ENCODE assay signal across 8 cellular contexts in genomic region chr17:27456681-27457404, GRCh38. TPM values are rescaled to one million over a fixed set of nuclear protein-coding genes. Genes with fewer than 3 reads are reported as not detected.
A peak's percentile ranks its signal among the peaks of the same experiment; 100 is the strongest.
DNase-seq lines count a peak whose midpoint lies in the region; ATAC-seq, FAIRE-seq and TF ChIP-seq lines count a peak whose summit lies in the region.

No MANE protein-coding gene starts in this region.

- POLR2A ChIA-PET in CD8-positive, alpha-beta T cell (lab: Charles Lee): interaction anchor here (1.3 to 3.4 kb wide), 3 partner anchors 10 to 163 kb away, joined by 8 to 13 read pairs (median 10); partner anchors contain the start of gene WSB1
- POLR2A ChIA-PET in GM12878 (lab: Charles Lee) (interaction anchor here (1.0 to 13.1 kb wide), 6 partner anchors 14 to 351 kb away, joined by 3 to 143 read pairs (median 4); no protein-coding TSS in a partner anchor), HepG2 (lab: Yijun Ruan, JAX) (interaction anchor here (0.7 to 1.7 kb wide), 7 partner anchors 10 to 162 kb away, joined by 3 to 11 read pairs (median 3); no protein-coding TSS in a partner anchor)

- peak overlapping the region; percentile 89 for H3K4me3 ChIP-seq in CD8-positive, alpha-beta T cell (ENCODE audit: low read depth, low read length)
- H3K4me3 ChIP-seq in HUES6 (ENCODE audit: low read depth, low read length): peak overlapping the region; percentile 86
- H3K4me3 ChIP-seq in GM12878: peak overlapping the region; percentile 89
- H3K4me3 ChIP-seq in HepG2 (replicated peaks in 1 of 3; ENCODE audit: insufficient read depth in 1 of 3, low read depth in 2 of 3, low read length in 3 of 3): peak overlapping the region; percentile 83 to 87 (median 84)
- peak overlapping the region; percentile 94 for H3K4me3 ChIP-seq in thoracic aorta

- peak overlapping the region; percentile 90 for H3K4me3 Mint-ChIP-seq in CD8-positive, alpha-beta T cell

- RAD21 ChIA-PET in GM12878 (lab: Charles Lee; ENCODE audit: unreplicated experiment): interaction anchor here (0.6 to 9.7 kb wide), 22 partner anchors 8 to 220 kb away, joined by 3 to 229 read pairs (median 4); no protein-coding TSS in a partner anchor

- H3K4me2 ChIP-seq in GM12878 (ENCODE audit: control insufficient read depth, insufficient read depth): peak overlapping the region; percentile 60
- peak overlapping the region; percentile 77 for H3K4me2 ChIP-seq in HepG2 (ENCODE audit: low read depth, low read length)

- SMC1A ChIA-PET in GM12878 (lab: Charles Lee; ENCODE audit: uncharacterized antibody, unreplicated experiment): interaction anchor here (0.9 to 11.6 kb wide), 15 partner anchors 16 to 219 kb away, joined by 3 to 228 read pairs (median 7); no protein-coding TSS in a partner anchor

- intact Hi-C loops in CD8-positive, alpha-beta T cell (cut with DNase I, micrococcal nuclease): loop anchor here (1.0 to 10.0 kb wide), 12 partner anchors 14 to 585 kb away; partner anchors contain the start of genes LYRM9 (in 1 of the 2), NLK (in 1 of the 2) and WSB1 (in 1 of the 2)
- intact Hi-C loops in GM12878 (cut with micrococcal nuclease; ENCODE audit: unreplicated experiment) (loop anchor here (2.0 to 5.0 kb wide), 5 partner anchors 50 to 220 kb away; no protein-coding TSS in a partner anchor), HepG2 (cut with micrococcal nuclease; ENCODE audit: unreplicated experiment) (loop anchor here (1.0 to 5.0 kb wide), 4 partner anchors 102 to 220 kb away; no protein-coding TSS in a partner anchor)

- TF ChIP-seq CTCF in CD8-positive, alpha-beta T cell (IDR thresholded peaks at IDR 0.05): no peak
- TF ChIP-seq CTCF in GM12878 (IDR thresholded peaks at IDR 0.05 in 2 of 3, conservative IDR thresholded peaks at IDR 0.05 in 1 of 3; ENCODE audit: control insufficient read depth in 2 of 3, extremely low read depth in 1 of 3, insufficient read depth in 1 of 3, low read depth in 3 of 3, low read length in 3 of 3) (no peak), HepG2 (CRISPR knock-in tag; IDR thresholded peaks at IDR 0.05) (no peak), thoracic aorta (IDR thresholded peaks at IDR 0.05) (no peak)

- H3K4me1 ChIP-seq in CD8-positive, alpha-beta T cell (ENCODE audit: insufficient read depth, low read length): peaks cover 19% of the 10 kb centered on the region
- peaks cover 45% of the 10 kb centered on the region for H3K4me1 ChIP-seq in HUES6 (ENCODE audit: control insufficient read depth, insufficient read depth, low read length)
- H3K4me1 ChIP-seq in GM12878 (ENCODE audit: control insufficient read depth, insufficient read depth, low read length): peaks cover 23% of the 10 kb centered on the region
- H3K4me1 ChIP-seq in HepG2 (ENCODE audit: insufficient read depth, low read length): peaks cover 47% of the 10 kb centered on the region
- H3K4me1 ChIP-seq in thoracic aorta (ENCODE audit: control insufficient read depth in 1 of 2, low read depth in 2 of 2): peaks cover 6 to 19% of the 10 kb centered on the region in 2 donors

- TF ChIP-seq RAD21 in GM12878 (IDR thresholded peaks at IDR 0.05; ENCODE audit: insufficient read depth, low read depth, low read length) (no peak), HepG2 (CRISPR knock-in tag; IDR thresholded peaks at IDR 0.05) (no peak)

- no peaks in the 10 kb centered on the region for H3K9me3 Mint-ChIP-seq in CD8-positive, alpha-beta T cell

- peaks cover 55% of the 10 kb centered on the region for H3K79me2 ChIP-seq in GM12878 (ENCODE audit: control insufficient read depth, insufficient read depth, low read length)
- H3K79me2 ChIP-seq in HepG2 (ENCODE audit: insufficient read depth, low read length): peaks cover 44% of the 10 kb centered on the region

- H3K9ac ChIP-seq in HUES6 (ENCODE audit: low read length) (peak overlapping the region; percentile 59), GM12878 (ENCODE audit: control insufficient read depth, insufficient read depth, low read length) (peak overlapping the region; percentile 60), HepG2 (ENCODE audit: insufficient read depth, low read depth, low read length) (peak overlapping the region; percentile 66)

- no peaks in the 10 kb centered on the region for H3K36me3 ChIP-seq in CD8-positive, alpha-beta T cell (ENCODE audit: insufficient read depth, low read length)
- H3K36me3 ChIP-seq in HUES6 (ENCODE audit: control insufficient read depth, insufficient read depth, low read length): no peaks in the 10 kb centered on the region; the same call in 1 of the 2 replicates
- peaks cover 0 to 1% of the 10 kb centered on the region in 2 experiments; a peak in 2 of 4 replicates for H3K36me3 ChIP-seq in GM12878 (ENCODE audit: control insufficient read depth in 2 of 2, insufficient read depth in 2 of 2, low read length in 1 of 2)
- H3K36me3 ChIP-seq in HepG2 (replicated peaks in 1 of 2; ENCODE audit: control insufficient read depth in 1 of 2, insufficient read depth in 2 of 2, low read length in 2 of 2): no peaks in the 10 kb centered on the region
- H3K36me3 ChIP-seq in thoracic aorta: no peaks in the 10 kb centered on the region

- H2AFZ ChIP-seq in GM12878 (ENCODE audit: control insufficient read depth, low read depth, low read length): peak overlapping the region; percentile 64; the same call in 1 of the 2 replicates
- no peak overlapping the region for H2AFZ ChIP-seq in HepG2 (ENCODE audit: low read length)

- H4K20me1 ChIP-seq in GM12878 (ENCODE audit: control insufficient read depth, insufficient read depth) (no peaks in the 10 kb centered on the region), HepG2 (ENCODE audit: insufficient read depth, low read length) (no peaks in the 10 kb centered on the region)

- CTCF ChIA-PET in CD8-positive, alpha-beta T cell (lab: Charles Lee): interaction anchor here (0.9 to 2.1 kb wide), 6 partner anchors 24 to 219 kb away, joined by 3 to 9 read pairs (median 4); no protein-coding TSS in a partner anchor
- CTCF ChIA-PET in GM12878 (lab: Yijun Ruan, JAX) (interaction anchor here (0.6 to 6.6 kb wide), 28 partner anchors 8 to 194 kb away, joined by 3 to 56 read pairs (median 6); no protein-coding TSS in a partner anchor), HepG2 (lab: Yijun Ruan, JAX; ENCODE audit: low intra/inter-chr PET ratio, low total read pairs) (interaction anchor here (1.0 to 2.9 kb wide), 3 partner anchors 113 to 220 kb away, joined by 3 to 15 read pairs (median 3); no protein-coding TSS in a partner anchor)

- ATAC-seq in CD8-positive, alpha-beta T cell: no peak
- ATAC-seq in GM12878 (no peak), HepG2 (no peak), thoracic aorta (ENCODE audit: insufficient number of reproducible peaks, low FRiP score, low read depth) (no peak), GM19463 (IDR thresholded peaks at IDR 0.05; ENCODE audit: unreplicated experiment) (no peak)

- TF ChIP-seq POLR2A in GM12878 (IDR thresholded peaks at IDR 0.05; ENCODE audit: low read depth, low read length): no peak
- TF ChIP-seq POLR2A in HepG2 (IDR thresholded peaks at IDR 0.05; ENCODE audit: insufficient read depth in 1 of 2, low read depth in 2 of 2, low read length in 2 of 2): no peak

- 3% methylated on average over 43 of the region's 58 CpGs for WGBS in GM12878 (ENCODE audit: insufficient coverage, insufficient replicate concordance, low lambda C conversion rate, missing lambda C conversion rate)
- 0% methylated on average over 21 of the region's 58 CpGs for WGBS in HepG2 (ENCODE audit: low lambda C conversion rate)

- no peaks in the 10 kb centered on the region for H3K27me3 Mint-ChIP-seq in CD8-positive, alpha-beta T cell (ENCODE audit: low read depth)

- H3K27ac Mint-ChIP-seq in CD8-positive, alpha-beta T cell: peak overlapping the region; percentile 38

- H3K27ac ChIP-seq in CD8-positive, alpha-beta T cell (ENCODE audit: low read depth, low read length): peak overlapping the region; percentile 56
- H3K27ac ChIP-seq in HUES6 (ENCODE audit: low read depth, low read length) (no peak overlapping the region; the same call in 1 of the 2 replicates), GM12878 (ENCODE audit: control insufficient read depth, insufficient read depth) (peak overlapping the region; percentile 38), HepG2 (ENCODE audit: extremely low read length, insufficient read depth, low read length) (peak overlapping the region; percentile 82), thoracic aorta (peak overlapping the region; percentile 68 to 83)

- DNase-seq in CD8-positive, alpha-beta T cell: peak in 3 of 7 experiments; percentile 16 to 25 (median 21)
- DNase-seq in GM12878 (ENCODE audit: low read depth, low spot score) (no peak), HepG2 (ENCODE audit: low spot score) (no peak), thoracic aorta (ENCODE audit: low spot score) (no peak), EL (no peak), NCI-H2171 (lab: John Stamatoyannopoulos, UW) (no peak)

- no TSS peak for BruUV-seq in GM12878 (replicated peaks; lab: Mats Ljungman, UMichigan)
- no TSS peak for BruUV-seq in HepG2 (replicated peaks; lab: Mats Ljungman, UMichigan)

- no peaks in the 10 kb centered on the region for H3K9me3 ChIP-seq in CD8-positive, alpha-beta T cell (ENCODE audit: low read length)
- no peaks in the 10 kb centered on the region for H3K9me3 ChIP-seq in HUES6 (ENCODE audit: control insufficient read depth, insufficient read depth, low read depth, low read length)
- no peaks in the 10 kb centered on the region for H3K9me3 ChIP-seq in GM12878 (replicated peaks; ENCODE audit: control insufficient read depth, insufficient read depth, low read length)
- H3K9me3 ChIP-seq in HepG2 (ENCODE audit: low read length): no peaks in the 10 kb centered on the region
- H3K9me3 ChIP-seq in thoracic aorta: no peaks in the 10 kb centered on the region

- peaks cover 28% of the 10 kb centered on the region for H3K4me1 Mint-ChIP-seq in CD8-positive, alpha-beta T cell (ENCODE audit: low read depth)

- in situ Hi-C loops in GM12878 (cut with MboI) (loop anchor here (5.0 to 25.0 kb wide), 4 partner anchors 105 to 1280 kb away; partner anchors contain the start of genes NEK8, TLCD1 and TRAF4), HepG2 (cut with HindIII; ENCODE audit: extremely low pct_ligation_motif_present, low pct_unique_long_range_greater_than_20kb) (loop anchor here (5.0 to 10.0 kb wide), 2 partner anchors 35 to 222 kb away; no protein-coding TSS in a partner anchor)

- no peak for FAIRE-seq in GM12878 (lab: Jason Lieb, UNC)
- FAIRE-seq in HepG2 (lab: Jason Lieb, UNC): no peak

- TF ChIP-seq EP300 in GM12878 (IDR thresholded peaks at IDR 0.05; ENCODE audit: borderline replicate concordance in 1 of 2, control insufficient read depth in 1 of 2, low read depth in 2 of 2, low read length in 2 of 2) (no peak), HepG2 (IDR thresholded peaks at IDR 0.05; ENCODE audit: low read depth in 2 of 2, low read length in 2 of 2) (no peak), HepG2 (CRISPR knock-in tag; IDR thresholded peaks at IDR 0.05; ENCODE audit: borderline replicate concordance) (no peak)

- no peaks in the 10 kb centered on the region for H3K27me3 ChIP-seq in CD8-positive, alpha-beta T cell (ENCODE audit: insufficient read depth, low read length)
- H3K27me3 ChIP-seq in HUES6 (ENCODE audit: control insufficient read depth, insufficient read depth, low read length) (peaks cover 20% of the 10 kb centered on the region), GM12878 (replicated peaks in 1 of 2; ENCODE audit: control insufficient read depth in 2 of 2, insufficient read depth in 2 of 2, low read length in 1 of 2) (no peaks in the 10 kb centered on the region), HepG2 (ENCODE audit: control insufficient read depth in 1 of 2, insufficient read depth in 2 of 2, low read length in 2 of 2) (peaks cover 0 to 16% of the 10 kb centered on the region in 2 experiments; a peak in 1 of 5 replicates), thoracic aorta (replicated peaks; ENCODE audit: insufficient read depth) (no peaks in the 10 kb centered on the region)

- H3K36me3 Mint-ChIP-seq in CD8-positive, alpha-beta T cell: peaks cover 2% of the 10 kb centered on the region

RNA-seq across cellular contexts. Expression of gene KSR1, which starts 0.6 kb away (rescaled TPM):
- 10 to 100 TPM; 23.3 to 25.6 TPM for total RNA-seq in CD8-positive, alpha-beta T cell
- total RNA-seq in GM12878 (2013; cell fraction: nucleolus; rRNA removed): 502 and 598 TPM in 2 replicates
- total RNA-seq in GM12878 (2014; rRNA removed) (21.4 and 26.1 TPM in 2 replicates), GM12878 (2014; rRNA removed; fragmentation: Illumina TruSeq; extraction: Trizol) (19.7 and 20.1 TPM in 2 replicates), GM12878 (2021) (60.7 and 64.9 TPM in 2 replicates), HepG2 (2016; rRNA removed; fragmentation: Illumina TruSeq; extraction: Trizol) (8.0 and 10.1 TPM in 2 replicates), thoracic aorta (10 to 100 TPM; 17.6 to 46.0 TPM)
- polyA plus RNA-seq in GM12878 (2011; ENCODE audit: low read depth): 9.6 TPM
- polyA plus RNA-seq in GM12878 (2011; rRNA removed) (48.2 and 66.6 TPM in 2 replicates), GM12878 (2014; fragmentation: Illumina TruSeq; extraction: Trizol) (29.2 and 44.1 TPM in 2 replicates), GM12878 (2014; fragmentation: Nextera tagmentation; extraction: Ambion mirVana) (1 to 10 TPM in 1 of 2 experiments, under 1 TPM in 1; 0.97 to 1.7 TPM), GM12878 (2014; rRNA removed) (44.7 and 47.2 TPM in 2 replicates), GM12878 (2016; fragmentation: Nextera tagmentation; extraction: Ambion mirVana) (10 to 100 TPM; 17.5 to 18.3 TPM), HepG2 (2011; rRNA removed) (15.0 and 16.6 TPM in 2 replicates)
- 61.2 and 63.3 TPM in 2 replicates for polyA plus RNA-seq in GM12878 (2011; cell fraction: cytosol; rRNA removed)
- polyA plus RNA-seq in GM12878 (2011; cell fraction: nucleus; rRNA removed): 337 and 354 TPM in 2 replicates
- 14.1 and 24.0 TPM in 2 replicates for polyA plus RNA-seq in GM12878 (2012)
- 99.3 and 144 TPM in 2 replicates for polyA minus RNA-seq in GM12878 (2011; rRNA and poly(A)+ RNA removed)
- 35.6 and 42.5 TPM in 2 replicates for polyA minus RNA-seq in GM12878 (2011; cell fraction: cytosol; rRNA and poly(A)+ RNA removed)
- polyA minus RNA-seq in GM12878 (2011; cell fraction: nucleus; rRNA and poly(A)+ RNA removed): 107 and 177 TPM in 2 replicates
- 3.3 and 3.6 TPM in 2 replicates for total RNA-seq in HepG2 (2016; cell fraction: cytosol; rRNA removed; fragmentation: Illumina TruSeq; extraction: Trizol; ENCODE audit: low read depth)
- 8.0 and 9.5 TPM in 2 replicates for total RNA-seq in HepG2 (2016; cell fraction: insoluble cytoplasmic fraction; rRNA removed; fragmentation: Illumina TruSeq; extraction: Trizol)
- 5.3 and 6.0 TPM in 2 replicates for total RNA-seq in HepG2 (2016; cell fraction: membrane; rRNA removed; fragmentation: Illumina TruSeq; extraction: Trizol)
- 13.1 and 20.3 TPM in 2 replicates for total RNA-seq in HepG2 (2016; cell fraction: nucleus; rRNA removed; fragmentation: Illumina TruSeq; extraction: Trizol)
- 6.9 and 7.3 TPM in 2 replicates for polyA plus RNA-seq in HepG2 (2011; cell fraction: cytosol; rRNA removed)
- polyA plus RNA-seq in HepG2 (2011; cell fraction: nucleus; rRNA removed): 65.2 and 85.5 TPM in 2 replicates
- 15.5 and 20.2 TPM in 2 replicates for polyA plus RNA-seq in HepG2 (2012)
- 0.62 and 0.76 TPM in 2 replicates for polyA plus RNA-seq in HepG2 (2016; cell fraction: cytosol; fragmentation: Illumina TruSeq; extraction: Trizol; ENCODE audit: low read depth)
- 7.7 and 8.1 TPM in 2 replicates for polyA plus RNA-seq in HepG2 (2016; cell fraction: insoluble cytoplasmic fraction; fragmentation: Illumina TruSeq; extraction: Trizol; ENCODE audit: low read depth)
- 2.2 and 2.3 TPM in 2 replicates for polyA plus RNA-seq in HepG2 (2016; cell fraction: membrane; fragmentation: Illumina TruSeq; extraction: Trizol; ENCODE audit: low read depth)
- 38.3 and 43.6 TPM in 2 replicates for polyA plus RNA-seq in HepG2 (2016; cell fraction: nucleus; fragmentation: Illumina TruSeq; extraction: Trizol; ENCODE audit: insufficient read depth, low read depth)
- polyA minus RNA-seq in HepG2 (2011; rRNA and poly(A)+ RNA removed; ENCODE audit: low replicate concordance): 15.9 and 24.1 TPM in 2 replicates
- polyA minus RNA-seq in HepG2 (2011; cell fraction: cytosol; rRNA and poly(A)+ RNA removed): 5.5 and 6.0 TPM in 2 replicates
- 28.0 and 32.8 TPM in 2 replicates for polyA minus RNA-seq in HepG2 (2011; cell fraction: nucleus; rRNA and poly(A)+ RNA removed)
